ENCODE assay signal across 20 cellular contexts in genomic region chr11:47107709-47108108, GRCh38.
"Had no signal": no experiment of that assay in that cellular context is flagged by ENCODE, and none has a peak within 500 bp of the region (broad histone marks: within the 10 kb centered on the region; RNA-seq: fewer than 3 reads in every experiment).

No MANE protein-coding gene starts in this region.

- H3K36me3 ChIP-seq: adrenal gland, cardiac muscle cell, spleen, transverse colon, uterus had no signal

- H3K4me3 Mint-ChIP-seq: activated CD4-positive, alpha-beta T cell treated with anti-CD3 and anti-CD28 coated beads, Interleukin-2, amount 10 ng/mL, durations not matched to agents 24 days and 14 days; activated CD8-positive, alpha-beta T cell treated with anti-CD3 and anti-CD28 coated beads, Interleukin-2, amount 10 ng/mL, durations not matched to agents 7 days and 5 days; naive thymus-derived CD4-positive, alpha-beta T cell; T-helper 2 cell treated with Interferon-gamma antibody and Interleukin-4, amounts not matched to agents 5 μg/mL and 100 μg/mL, for 36 hours had no signal

- H3K9me3 ChIP-seq: adrenal gland, transverse colon, uterus had no signal

- H3K4me3 ChIP-seq: adrenal gland, cardiac muscle cell, hepatocyte, spleen, transverse colon, uterus had no signal

- H3K4me1 ChIP-seq: adrenal gland, spleen, uterus had no signal

- H3K36me3 Mint-ChIP-seq: activated naive CD4-positive, alpha-beta T cell treated with anti-CD3 and anti-CD28 coated beads, Interleukin-2, amount 50 U/mL, for 72 hours had no signal

- H3K27me3 Mint-ChIP-seq: activated CD4-positive, alpha-beta T cell treated with anti-CD3 and anti-CD28 coated beads, Interleukin-2, amount 10 ng/mL, durations not matched to agents 24 days and 14 days; naive thymus-derived CD4-positive, alpha-beta T cell had no signal

- H3K79me2 ChIP-seq: hepatocyte had no signal

- H3K27me3 ChIP-seq: adrenal gland, cardiac muscle cell, hepatocyte, spleen, transverse colon, uterus had no signal

- DNase-seq: activated CD4-positive, alpha-beta T cell treated with anti-CD3 and anti-CD28 coated beads, Interleukin-2, amount 10 ng/mL, durations not matched to agents 24 days and 14 days; activated CD4-positive, CD25-positive, alpha-beta regulatory T cell; activated CD8-positive, alpha-beta memory T cell treated with anti-CD3 and anti-CD28 coated beads, Interleukin-2, amount 50 U/mL, for 4 hours; activated CD8-positive, alpha-beta T cell treated with anti-CD3 and anti-CD28 coated beads, Interleukin-2, amount 10 ng/mL, durations not matched to agents 7 days and 5 days; activated effector memory CD4-positive, alpha-beta T cell treated with anti-CD3 and anti-CD28 coated beads, Interleukin-2, amount 50 U/mL, for 16 hours; activated T-cell treated with anti-CD3 and anti-CD28 coated beads, Interleukin-2, amount 50 U/mL, for 48 hours; adrenal gland; foreskin fibroblast; left cardiac atrium; mesendoderm; naive thymus-derived CD4-positive, alpha-beta T cell; spleen; stimulated activated CD4-positive, alpha-beta T cell treated with anti-CD3 and anti-CD28 coated beads, Interleukin-4, amount 100 ng/mL, for 4 hours; stimulated activated naive CD4-positive, alpha-beta T cell; transverse colon; uterus had no signal

- H2AFZ ChIP-seq: hepatocyte had no signal

- H3K4me1 Mint-ChIP-seq: activated CD4-positive, alpha-beta T cell treated with anti-CD3 and anti-CD28 coated beads, Interleukin-2, amount 10 ng/mL, durations not matched to agents 24 days and 14 days had no signal

- H3K27ac ChIP-seq: adrenal gland, cardiac muscle cell, hepatocyte, spleen, uterus had no signal

- H3K4me2 ChIP-seq: hepatocyte had no signal

- H3K9me3 Mint-ChIP-seq: activated CD4-positive, alpha-beta T cell treated with anti-CD3 and anti-CD28 coated beads, Interleukin-2, amount 10 ng/mL, durations not matched to agents 24 days and 14 days; activated naive CD4-positive, alpha-beta T cell treated with anti-CD3 and anti-CD28 coated beads, Interleukin-2, amount 50 U/mL, for 72 hours; naive thymus-derived CD4-positive, alpha-beta T cell; T-helper 2 cell treated with Interferon-gamma antibody and Interleukin-4, amounts not matched to agents 5 μg/mL and 100 μg/mL, for 36 hours had no signal

- H3K27ac Mint-ChIP-seq: activated CD4-positive, alpha-beta T cell treated with anti-CD3 and anti-CD28 coated beads, Interleukin-2, amount 10 ng/mL, durations not matched to agents 24 days and 14 days; activated CD8-positive, alpha-beta T cell treated with anti-CD3 and anti-CD28 coated beads, Interleukin-2, amount 10 ng/mL, durations not matched to agents 7 days and 5 days; activated naive CD4-positive, alpha-beta T cell treated with anti-CD3 and anti-CD28 coated beads, Interleukin-2, amount 50 U/mL, for 72 hours; naive thymus-derived CD4-positive, alpha-beta T cell; T-helper 2 cell treated with Interferon-gamma antibody and Interleukin-4, amounts not matched to agents 5 μg/mL and 100 μg/mL, for 36 hours had no signal
